In the genomic region with DNA sequence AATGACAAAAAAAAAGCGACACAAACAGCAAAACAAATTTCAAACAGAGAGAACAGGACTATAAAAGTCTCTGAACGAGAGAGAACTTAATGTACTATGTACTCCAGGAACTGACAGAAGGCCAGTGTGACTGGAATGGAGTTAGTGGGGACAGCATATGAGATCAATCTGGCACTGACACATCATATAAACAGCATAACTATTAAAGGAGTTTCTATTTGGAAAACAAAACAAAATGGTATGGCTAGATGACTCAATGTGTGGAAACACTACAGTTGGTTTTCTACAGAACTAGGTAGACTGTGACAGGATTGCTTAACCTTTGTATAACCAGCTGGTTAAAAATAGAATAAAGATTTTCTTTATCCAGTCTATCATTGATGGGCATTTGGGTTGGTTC, we compare ENCODE assay signal across 11 cellular contexts.
A peak's percentile ranks its signal among the peaks of the same experiment; 100 is the strongest.
DNase-seq lines count a peak whose midpoint lies in the region; ATAC-seq and TF ChIP-seq lines count a peak whose summit lies in the region.
"Had no signal": no experiment of that assay in that cellular context is flagged by ENCODE, and none has a peak within 500 bp of the region (broad histone marks: within the 10 kb centered on the region; RNA-seq: fewer than 3 reads in every experiment).

No MANE protein-coding gene starts in this region.

- H3K9me3 ChIP-seq in esophagus squamous epithelium = no peaks in the 10 kb centered on the region

- no peak for ATAC-seq in GM21786 (IDR thresholded peaks at IDR 0.05; ENCODE audit: unreplicated experiment)

- 56 to 80% methylated on average over 2 of the region's 2 CpGs for WGBS in esophagus squamous epithelium, 2 donors

- TF ChIP-seq POLR2A in esophagus squamous epithelium (IDR thresholded peaks at IDR 0.05) = no peak

- TF ChIP-seq CTCF in esophagus squamous epithelium (IDR thresholded peaks at IDR 0.05) = no peak

- intact Hi-C loops in esophagus squamous epithelium (cut with DNase I) = no loop called here

- no peaks in the 10 kb centered on the region for H3K27me3 ChIP-seq in esophagus squamous epithelium

- H3K36me3 ChIP-seq in esophagus squamous epithelium = no peaks in the 10 kb centered on the region

- H3K4me1 ChIP-seq in esophagus squamous epithelium = peaks cover 7 to 41% (median 18%) of the 10 kb centered on the region in 3 donors

- H3K27ac ChIP-seq in esophagus squamous epithelium = peak overlapping the region; percentile 11 to 77 (median 42)

- DNase-seq in EL (peak; percentile 43), NCI-H69 (lab: John Stamatoyannopoulos, UW) (peak; percentile 8), esophagus squamous epithelium (lab: John Stamatoyannopoulos, UW) (no peak), skeletal muscle cell (ENCODE audit: low read depth) (peak; percentile 88), COLO829 (ENCODE audit: low spot score) (no peak), HK-2 (ENCODE audit: unreplicated experiment) (no peak)
- no peak for DNase-seq in NK-92 treated with Interleukin-12 subunit alpha and Interleukin-12 subunit beta, amount 100 ng/mL, for 24 hours (lab: John Stamatoyannopoulos, UW)
- DNase-seq: NCI-H748 treated with DMSO at 0.1 percent for 48 hours had no signal

- H3K4me3 ChIP-seq in esophagus squamous epithelium (no peak overlapping the region), skeletal muscle cell (ENCODE audit: low read depth, low read length) (no peak overlapping the region)
- H3K4me3 ChIP-seq: lung, skin epidermis had no signal

Comparison
In these comparisons a context has a peak if more than half of its experiments do, and no peak if none do; other contexts are left out.
1. DNase-seq: peak in EL (single experiment), NCI-H69 (single experiment) and skeletal muscle cell (single experiment); none in esophagus squamous epithelium (single experiment), NK-92 treated with Interleukin-12 subunit alpha and Interleukin-12 subunit beta, amount 100 ng/mL, for 24 hours (single experiment), COLO829 (single experiment) and HK-2 (single experiment).